Comparison of ENCODE assay signal across 11 cellular contexts in genomic region chr17:40530531-40530987, GRCh38. TPM values are rescaled to one million over a fixed set of nuclear protein-coding genes. Genes with fewer than 3 reads are reported as not detected.
DNase-seq lines count a peak whose midpoint lies in the region; ATAC-seq, FAIRE-seq and TF ChIP-seq lines count a peak whose summit lies in the region.
"Had no signal": no experiment of that assay in that cellular context is flagged by ENCODE, and none has a peak within 500 bp of the region (broad histone marks: within the 10 kb centered on the region; RNA-seq: fewer than 3 reads in every experiment).

No MANE protein-coding gene starts in this region.

- CTCF ChIA-PET in A549 (lab: Yijun Ruan, JAX) = interaction anchor here (0.6 to 36.6 kb wide), 13 partner anchors 9 to 646 kb away, joined by 3 to 1144 read pairs (median 5); partner anchors contain the start of genes CCR7 and IGFBP4

- H3K4me3 ChIP-seq in A549 (no peak overlapping the region), DND-41 (ENCODE audit: low read depth in 1 of 2, low read length in 2 of 2) (no peak overlapping the region)

- no peaks in the 10 kb centered on the region for H3K36me3 ChIP-seq in DND-41 (ENCODE audit: insufficient read depth, low read length)

- H3K79me2 ChIP-seq in DND-41 (ENCODE audit: insufficient read depth, low read length) = no peaks in the 10 kb centered on the region

- TF ChIP-seq RAD21 in A549 (conservative IDR thresholded peaks at IDR 0.05 in 1 of 2, IDR thresholded peaks at IDR 0.05 in 1 of 2) = no peak

- ATAC-seq in A549 (no peak), DND-41 (ENCODE audit: insufficient read depth, low read depth) (no peak), GM19324 (IDR thresholded peaks at IDR 0.05; ENCODE audit: low FRiP score, unreplicated experiment) (no peak), GM21528 (IDR thresholded peaks at IDR 0.05; ENCODE audit: low FRiP score, unreplicated experiment) (no peak)
- no peak for ATAC-seq in activated naive CD4-positive, alpha-beta T cell treated with anti-CD3 and anti-CD28 coated beads, Interleukin-2, amount 50 U/mL, for 72 hours
- ATAC-seq in naive thymus-derived CD8-positive, alpha-beta T cell = no peak

- no peaks in the 10 kb centered on the region for H3K27me3 ChIP-seq in DND-41 (ENCODE audit: insufficient read depth, low read length, poor library complexity)

- no peaks in the 10 kb centered on the region for H4K20me1 ChIP-seq in DND-41 (ENCODE audit: insufficient read depth, low read length)

- H3K9me3 ChIP-seq in A549 (peaks cover 20% of the 10 kb centered on the region), DND-41 (ENCODE audit: insufficient read depth, low read length, severe bottlenecking) (no peaks in the 10 kb centered on the region)

- TF ChIP-seq EP300 in A549 (IDR thresholded peaks at IDR 0.05) = no peak

- no peak overlapping the region for H2AFZ ChIP-seq in DND-41 (ENCODE audit: low read depth, low read length)

- peaks cover 31 to 71% (median 62%) of the 10 kb centered on the region in 4 donors for H3K4me1 Mint-ChIP-seq in naive thymus-derived CD8-positive, alpha-beta T cell

- H3K4me2 ChIP-seq in A549 (peak overlapping the region; percentile 7; the same call in 1 of the 3 replicates), DND-41 (ENCODE audit: insufficient read depth, low read length) (no peak overlapping the region)

- peak overlapping the region in 9 of 10 donors; percentile 22 to 65 (median 39) for H3K4me3 Mint-ChIP-seq in naive thymus-derived CD8-positive, alpha-beta T cell

- no peak overlapping the region for H3K9ac ChIP-seq in DND-41 (ENCODE audit: low read depth, low read length)

- H3K27me3 Mint-ChIP-seq in naive thymus-derived CD8-positive, alpha-beta T cell = peaks cover 0 to 3% (median 0%) of the 10 kb centered on the region in 5 donors

- DNase-seq in A549 (ENCODE audit: low read depth in 1 of 2, low spot score in 1 of 2) = no peak
- no peak for DNase-seq in DND-41
- DNase-seq in activated naive CD4-positive, alpha-beta T cell treated with anti-CD3 and anti-CD28 coated beads, Interleukin-2, amount 50 U/mL, for 72 hours (ENCODE audit: low spot score in 2 of 2) = peak in 1 of 2 donors; percentile 31
- no peak for DNase-seq in naive thymus-derived CD8-positive, alpha-beta T cell
- DNase-seq in COLO829 (ENCODE audit: low spot score) = no peak
- no peak for DNase-seq in foreskin melanocyte
- DNase-seq: nucleus accumbens had no signal

- H3K4me1 ChIP-seq in A549 = peaks cover 50% of the 10 kb centered on the region
- H3K4me1 ChIP-seq in DND-41 (ENCODE audit: insufficient read depth, low read length) = peaks cover 44% of the 10 kb centered on the region

- no peak for FAIRE-seq in A549 (lab: Jason Lieb, UNC)
- FAIRE-seq: endometrium had no signal

- no peak for TF ChIP-seq POLR2A in A549 (IDR thresholded peaks at IDR 0.05; ENCODE audit: low read length)

- peaks cover 6 to 38% of the 10 kb centered on the region in 2 donors for H3K36me3 Mint-ChIP-seq in activated naive CD4-positive, alpha-beta T cell treated with anti-CD3 and anti-CD28 coated beads, Interleukin-2, amount 50 U/mL, for 72 hours
- H3K36me3 Mint-ChIP-seq in naive thymus-derived CD8-positive, alpha-beta T cell = peaks cover 0 to 6% (median 3%) of the 10 kb centered on the region in 3 donors

- H3K9me3 Mint-ChIP-seq in activated naive CD4-positive, alpha-beta T cell treated with anti-CD3 and anti-CD28 coated beads, Interleukin-2, amount 50 U/mL, for 72 hours = peaks cover 4% of the 10 kb centered on the region in 2 donors
- H3K9me3 Mint-ChIP-seq in naive thymus-derived CD8-positive, alpha-beta T cell = peaks cover 0 to 16% (median 2%) of the 10 kb centered on the region in 9 donors

- H3K27ac ChIP-seq in A549 (peak overlapping the region; percentile 95 to 99), DND-41 (ENCODE audit: low read length) (peak overlapping the region; percentile 67)

- WGBS in A549 (ENCODE audit: missing lambda C conversion rate) = 83% methylated on average over 5 of the region's 5 CpGs

- POLR2A ChIA-PET in A549 (lab: Yijun Ruan, JAX) = interaction anchor here (6.2 kb wide), 1 partner anchor 63 kb away, joined by 177 read pairs; no protein-coding TSS in a partner anchor
- POLR2A ChIA-PET in naive thymus-derived CD8-positive, alpha-beta T cell (lab: Charles Lee) = interaction anchor here (0.5 to 34.1 kb wide), 8 partner anchors 11 to 126 kb away, joined by 3 to 1289 read pairs (median 4); partner anchors contain the start of gene CCR7

- no peak for TF ChIP-seq CTCF in A549 (IDR thresholded peaks at IDR 0.05)
- no peak for TF ChIP-seq CTCF in DND-41 (IDR thresholded peaks at IDR 0.05; ENCODE audit: borderline replicate concordance, extremely low read depth, low read length, poor library complexity, severe bottlenecking)

- peak overlapping the region; percentile 70 to 95 for H3K27ac Mint-ChIP-seq in activated naive CD4-positive, alpha-beta T cell treated with anti-CD3 and anti-CD28 coated beads, Interleukin-2, amount 50 U/mL, for 72 hours
- H3K27ac Mint-ChIP-seq in naive thymus-derived CD8-positive, alpha-beta T cell = peak overlapping the region in 8 of 10 donors; percentile 51 to 96 (median 79)

TF ChIP-seq in A549, 52 proteins besides CTCF, POLR2A, EP300 and RAD21:
- TF ChIP-seq CHD2 (IDR thresholded peaks at IDR 0.05; ENCODE audit: low read length, partially characterized antibody) (no peak), FOSB (CRISPR knock-in tag; IDR thresholded peaks at IDR 0.05) (no peak), HMGXB4 (CRISPR knock-in tag; IDR thresholded peaks at IDR 0.05; ENCODE audit: borderline replicate concordance) (no peak), HDAC2 (IDR thresholded peaks at IDR 0.05) (no peak)

RNA-seq across cellular contexts. Expression of gene TNS4, which starts 29.1 kb away (rescaled TPM):
- polyA plus RNA-seq in A549 (2011; rRNA removed) (24.2 and 45.9 TPM in 2 replicates), A549 (2017; fragmentation: RNase III; extraction: RNeasy Plus Mini Kit Qiagen cat#74134 plus additional on column Dnase treatment) (61.6 to 75.9 TPM (median 73.5 TPM) in 3 replicates)
- polyA plus RNA-seq in A549 (2012; cell fraction: cytosol; rRNA removed) = 18.0 and 30.2 TPM in 2 replicates
- 83.8 and 125 TPM in 2 replicates for polyA plus RNA-seq in A549 (2012; cell fraction: nucleus; rRNA removed)
- 62.8 and 79.7 TPM in 2 replicates for polyA minus RNA-seq in A549 (2011; rRNA and poly(A)+ RNA removed)
- 10 to 100 TPM in 1 of 2 donors, 1 to 10 TPM in 1; 1.7 to 11.6 TPM for total RNA-seq in activated naive CD4-positive, alpha-beta T cell treated with anti-CD3 and anti-CD28 coated beads, Interleukin-2, amount 50 U/mL, for 72 hours
- not detected for total RNA-seq in naive thymus-derived CD8-positive, alpha-beta T cell
- not detected for polyA plus RNA-seq in naive thymus-derived CD8-positive, alpha-beta T cell
- polyA plus RNA-seq: liver had no signal

RNA-seq across cellular contexts. Expression of gene CCR7, which starts 34.7 kb away (rescaled TPM):
- polyA plus RNA-seq in A549 (2011; rRNA removed) (1.4 and 1.9 TPM in 2 replicates), A549 (2017; fragmentation: RNase III; extraction: RNeasy Plus Mini Kit Qiagen cat#74134 plus additional on column Dnase treatment) (0.72 to 0.84 TPM (median 0.76 TPM) in 3 replicates)
- polyA plus RNA-seq in A549 (2012; cell fraction: cytosol; rRNA removed) = 0.79 and 1.5 TPM in 2 replicates
- 3.0 and 3.2 TPM in 2 replicates for polyA plus RNA-seq in A549 (2012; cell fraction: nucleus; rRNA removed)
- 1.7 and 3.3 TPM in 2 replicates for polyA minus RNA-seq in A549 (2011; rRNA and poly(A)+ RNA removed)
- total RNA-seq in activated naive CD4-positive, alpha-beta T cell treated with anti-CD3 and anti-CD28 coated beads, Interleukin-2, amount 50 U/mL, for 72 hours = 100 to 1,000 TPM; 287 to 301 TPM
- total RNA-seq in naive thymus-derived CD8-positive, alpha-beta T cell = 100 to 1,000 TPM; 571 to 574 TPM
- polyA plus RNA-seq in naive thymus-derived CD8-positive, alpha-beta T cell = 1,000 to 10,000 TPM in 2 of 3 donors, 100 to 1,000 TPM in 1; 897 to 2,008 (median 1,531) TPM
